ENCODE assay signal across 1 cellular context in genomic region chr11:109728056-109728455, GRCh38.
TF ChIP-seq lines count a peak whose summit lies in the region.

No MANE protein-coding gene starts in this region.

TF ChIP-seq in HCT116, 20 proteins besides CTCF, POLR2A, EP300 and RAD21 (continued from another document):
- no peak for TF ChIP-seq REST (IDR thresholded peaks at IDR 0.05; ENCODE audit: low read depth)
- no peak for TF ChIP-seq EZH2 (IDR thresholded peaks at IDR 0.05)
